5 cellular contexts compared by ENCODE assay signal in genomic region chr10:97211229-97211628, GRCh38. TPM values are rescaled to one million over a fixed set of nuclear protein-coding genes. Genes with fewer than 3 reads are reported as not detected.
"Had no signal": no experiment of that assay in that cellular context is flagged by ENCODE, and none has a peak within 500 bp of the region (broad histone marks: within the 10 kb centered on the region; RNA-seq: fewer than 3 reads in every experiment).

No MANE protein-coding gene starts in this region.

- H3K27ac ChIP-seq: RWPE1 had no signal

- H3K27me3 ChIP-seq: MG63 had no signal

- H3K9me3 ChIP-seq: MG63, SK-N-SH had no signal

- H3K4me3 ChIP-seq: MG63 had no signal

- H3K36me3 ChIP-seq: MG63 had no signal

RNA-seq across cellular contexts. Expression of gene SLIT1, which starts 25.5 kb away (rescaled TPM):
- total RNA-seq: PC-3, SK-MEL-5 had no signal
